ENCODE assay signal across 8 cellular contexts in genomic region chr16:50065241-50065623, GRCh38. TPM values are rescaled to one million over a fixed set of nuclear protein-coding genes. Genes with fewer than 3 reads are reported as not detected.
DNase-seq lines count a peak whose midpoint lies in the region; ATAC-seq, FAIRE-seq and TF ChIP-seq lines count a peak whose summit lies in the region.

No MANE protein-coding gene starts in this region.

- peak overlapping the region; percentile 38 for H3K9ac ChIP-seq in NT2/D1 (ENCODE audit: insufficient read length, low read depth)

- H3K4me3 Mint-ChIP-seq in CD8-positive, alpha-beta memory T cell: peak overlapping the region; percentile 86 to 97 (median 88)

- CTCF ChIA-PET in CD8-positive, alpha-beta memory T cell (lab: Charles Lee): interaction anchor here (1.0 to 4.1 kb wide), 5 partner anchors 18 to 741 kb away, joined by 3 to 24 read pairs (median 7); partner anchors contain the start of gene CNEP1R1

- H3K36me3 Mint-ChIP-seq in CD8-positive, alpha-beta memory T cell: peaks cover 0 to 26% (median 8%) of the 10 kb centered on the region in 3 donors

- peaks cover 31 to 47% (median 46%) of the 10 kb centered on the region in 3 donors for H3K4me1 Mint-ChIP-seq in CD8-positive, alpha-beta memory T cell

- intact Hi-C loops in pancreas (cut with DNase I): no loop called here
- intact Hi-C loops in adrenal gland (cut with DNase I): loop anchor here in 1 of 2 donors (5.0 kb wide), 1 partner anchor 147 kb away; no protein-coding TSS in a partner anchor

- no peak for ATAC-seq in pancreas
- ATAC-seq in GM21619 (IDR thresholded peaks at IDR 0.05; ENCODE audit: unreplicated experiment): no peak
- ATAC-seq in HG03097 (IDR thresholded peaks at IDR 0.05; ENCODE audit: low FRiP score, unreplicated experiment): no peak

- no peak overlapping the region for H3K27ac ChIP-seq in CD8-positive, alpha-beta memory T cell (ENCODE audit: low read depth, low read length)
- no peak overlapping the region for H3K27ac ChIP-seq in effector memory CD4-positive, alpha-beta T cell (ENCODE audit: insufficient read depth, low read length, poor library complexity, severe bottlenecking)
- H3K27ac ChIP-seq in pancreas (peak overlapping the region in 3 of 4 donors; percentile 90 to 97 (median 94)), adrenal gland (peak overlapping the region in 2 of 5 donors; percentile 97 to 99)

- TF ChIP-seq CTCF in pancreas (IDR thresholded peaks at IDR 0.05) (no peak), adrenal gland (IDR thresholded peaks at IDR 0.05) (no peak)

- DNase-seq in CD8-positive, alpha-beta memory T cell: no peak
- DNase-seq in NT2/D1 (ENCODE audit: low read depth, low spot score) (no peak), pancreas (no peak), kidney glomerular epithelial cell (lab: John Stamatoyannopoulos, UW) (no peak), adrenal gland (no peak)
- no peak for DNase-seq in effector memory CD4-positive, alpha-beta T cell

- H3K27ac Mint-ChIP-seq in CD8-positive, alpha-beta memory T cell: peak overlapping the region in 7 of 8 donors; percentile 78 to 95 (median 80)

- 70 to 73% methylated on average over 8 of the region's 8 CpGs for WGBS in pancreas, 2 donors
- WGBS in adrenal gland, 4 donors: 70 to 81% (median 77%) methylated on average over 8 of the region's 8 CpGs

- no peak for FAIRE-seq in pancreas (lab: Jason Lieb, UNC)

- H3K9me3 Mint-ChIP-seq in CD8-positive, alpha-beta memory T cell: no peaks in the 10 kb centered on the region

- peaks cover 0 to 1% of the 10 kb centered on the region in 2 donors for H3K27me3 Mint-ChIP-seq in CD8-positive, alpha-beta memory T cell

- POLR2A ChIA-PET in CD8-positive, alpha-beta memory T cell (lab: Charles Lee): interaction anchor here (0.6 to 1.3 kb wide), 5 partner anchors 40 to 1457 kb away, joined by 3 to 10 read pairs (median 4); partner anchors contain the start of gene CNEP1R1

- no peak for TF ChIP-seq POLR2A in adrenal gland (IDR thresholded peaks at IDR 0.05)

- H3K4me1 ChIP-seq in CD8-positive, alpha-beta memory T cell (ENCODE audit: insufficient read depth, low read length): peaks cover 24% of the 10 kb centered on the region
- H3K4me1 ChIP-seq in NT2/D1 (ENCODE audit: insufficient read depth, insufficient read length) (no peaks in the 10 kb centered on the region), pancreas (peaks cover 0 to 17% (median 9%) of the 10 kb centered on the region in 3 donors), adrenal gland (replicated peaks in 1 of 2) (peaks cover 4 to 21% of the 10 kb centered on the region in 2 donors)
- peaks cover 13% of the 10 kb centered on the region for H3K4me1 ChIP-seq in effector memory CD4-positive, alpha-beta T cell (ENCODE audit: control insufficient read depth, insufficient read depth, low read length, poor library complexity, severe bottlenecking)

- no peak overlapping the region for H3K4me3 ChIP-seq in CD8-positive, alpha-beta memory T cell (ENCODE audit: low read length)
- H3K4me3 ChIP-seq in NT2/D1 (ENCODE audit: insufficient read length, low read depth) (peak overlapping the region; percentile 12), pancreas (peak overlapping the region in 2 of 4 donors; percentile 92 to 99), adrenal gland (peak overlapping the region in 1 of 4 donors; percentile 94)
- peak overlapping the region; percentile 97 for H3K4me3 ChIP-seq in effector memory CD4-positive, alpha-beta T cell (ENCODE audit: insufficient read depth, low read depth, low read length, poor library complexity, severe bottlenecking)

- H3K36me3 ChIP-seq in CD8-positive, alpha-beta memory T cell (ENCODE audit: insufficient read depth, low read length): peaks cover 8% of the 10 kb centered on the region
- H3K36me3 ChIP-seq in NT2/D1 (ENCODE audit: insufficient read depth, insufficient read length, low read length) (peaks cover 21% of the 10 kb centered on the region), pancreas (no peaks in the 10 kb centered on the region), adrenal gland (replicated peaks in 1 of 2) (no peaks in the 10 kb centered on the region)
- peaks cover 12% of the 10 kb centered on the region for H3K36me3 ChIP-seq in effector memory CD4-positive, alpha-beta T cell (ENCODE audit: control insufficient read depth, insufficient read depth, low read length)

- H3K27me3 ChIP-seq in CD8-positive, alpha-beta memory T cell (ENCODE audit: insufficient read depth, low read length, poor library complexity, severe bottlenecking): no peaks in the 10 kb centered on the region
- H3K27me3 ChIP-seq in NT2/D1 (ENCODE audit: insufficient read depth, insufficient read length): no peaks in the 10 kb centered on the region
- H3K27me3 ChIP-seq in effector memory CD4-positive, alpha-beta T cell (replicated peaks; ENCODE audit: control insufficient read depth, insufficient read depth, low read length, poor library complexity, severe bottlenecking): no peaks in the 10 kb centered on the region
- no peaks in the 10 kb centered on the region for H3K27me3 ChIP-seq in pancreas
- H3K27me3 ChIP-seq in adrenal gland: no peaks in the 10 kb centered on the region

- H3K9me3 ChIP-seq in CD8-positive, alpha-beta memory T cell (ENCODE audit: low read length): no peaks in the 10 kb centered on the region
- H3K9me3 ChIP-seq in NT2/D1 (ENCODE audit: insufficient read depth, low read length) (no peaks in the 10 kb centered on the region), pancreas (no peaks in the 10 kb centered on the region), adrenal gland (replicated peaks in 1 of 3) (no peaks in the 10 kb centered on the region)
- no peaks in the 10 kb centered on the region for H3K9me3 ChIP-seq in effector memory CD4-positive, alpha-beta T cell (ENCODE audit: control insufficient read depth, low read length)

RNA-seq across cellular contexts. Expression of gene HEATR3, which starts 0.5 kb away (rescaled TPM):
- 10 to 100 TPM; 25.5 to 26.2 TPM for total RNA-seq in CD8-positive, alpha-beta memory T cell
- 7.4 TPM for polyA plus RNA-seq in CD8-positive, alpha-beta memory T cell
- total RNA-seq in pancreas: 10 to 100 TPM in 1 of 6 donors, 1 to 10 TPM in 5; 4.2 to 12.2 (median 9.0) TPM
- polyA plus RNA-seq in pancreas: 1 to 10 TPM; 2.5 to 6.5 TPM
- total RNA-seq in adrenal gland: 10 to 100 TPM; 10.9 to 35.3 (median 20.1) TPM
- polyA plus RNA-seq in adrenal gland: 10 to 100 TPM in 1 of 3 donors, 1 to 10 TPM in 2; 5.3 to 21.1 (median 6.9) TPM

RNA-seq across cellular contexts. Expression of gene CNEP1R1, which starts 40.2 kb away (rescaled TPM):
- 10 to 100 TPM; 21.2 to 23.6 TPM for total RNA-seq in CD8-positive, alpha-beta memory T cell
- 22.8 TPM for polyA plus RNA-seq in CD8-positive, alpha-beta memory T cell
- 10 to 100 TPM in 1 of 6 donors, 1 to 10 TPM in 5; 3.9 to 10.2 (median 6.3) TPM for total RNA-seq in pancreas
- polyA plus RNA-seq in pancreas: 1 to 10 TPM; 4.1 to 7.3 TPM
- 10 to 100 TPM; 14.7 to 22.7 (median 19.9) TPM for total RNA-seq in adrenal gland
- 10 to 100 TPM; 13.9 to 20.7 (median 14.1) TPM for polyA plus RNA-seq in adrenal gland

Comparison
In these comparisons a context has a peak if more than half of its experiments do, and no peak if none do; other contexts are left out.
1. H3K27ac ChIP-seq: peak in pancreas (3 of 4); none in CD8-positive, alpha-beta memory T cell (single experiment) and effector memory CD4-positive, alpha-beta T cell (single experiment).